Comparison of ENCODE assay signal across 8 cellular contexts in the genomic region with DNA sequence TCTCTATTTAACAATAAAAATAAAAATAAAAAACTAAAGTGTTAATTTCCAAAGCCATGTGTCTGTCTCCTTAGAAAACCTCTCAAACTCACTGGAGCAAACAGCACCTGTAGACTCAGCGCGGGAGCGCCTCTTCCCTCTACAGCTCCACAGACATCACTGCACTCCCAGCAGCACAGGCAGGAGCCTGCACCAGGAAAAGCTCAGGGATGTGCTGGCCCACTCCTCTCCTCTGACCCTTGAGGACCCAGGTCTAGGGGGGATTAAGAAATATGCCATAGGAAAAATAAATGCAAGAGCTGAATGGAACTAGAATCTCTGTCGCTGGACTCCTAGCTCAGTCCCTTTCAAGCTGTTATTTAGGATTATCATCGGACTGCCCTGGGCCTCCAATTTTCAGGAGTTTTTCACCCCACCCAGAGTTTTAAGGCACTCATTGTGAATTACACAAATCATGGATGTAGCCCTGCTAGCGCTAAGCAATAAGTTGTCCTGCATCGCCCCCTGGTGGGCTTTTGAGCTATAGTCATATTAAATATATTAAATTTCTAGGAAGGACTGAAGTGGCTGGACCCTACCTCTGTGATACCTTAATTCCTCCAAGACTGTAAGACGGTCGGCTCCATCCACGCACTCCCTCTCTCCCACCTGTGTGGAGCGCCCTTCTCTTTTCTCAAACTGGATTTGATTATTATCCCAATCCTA.
DNase-seq lines count a peak whose midpoint lies in the region; ATAC-seq and TF ChIP-seq lines count a peak whose summit lies in the region.

No MANE protein-coding gene starts in this region.

- no peak overlapping the region for H2BK12ac ChIP-seq in neuronal stem cell (ENCODE audit: low read length)

- no peak overlapping the region for H4K91ac ChIP-seq in neuronal stem cell (ENCODE audit: low read depth, low read length, poor library complexity)

- H3K4me2 ChIP-seq in OCI-LY7 (ENCODE audit: low read length) = no peak overlapping the region
- H3K4me2 ChIP-seq in neuronal stem cell (ENCODE audit: insufficient read depth, low read length, poor library complexity, severe bottlenecking) = no peak overlapping the region

- H3K9me3 ChIP-seq in OCI-LY7 (ENCODE audit: low read length) (no peaks in the 10 kb centered on the region), neuronal stem cell (replicated peaks in 1 of 2; ENCODE audit: control insufficient read depth in 2 of 2, insufficient read depth in 1 of 2, low read depth in 1 of 2, low read length in 2 of 2) (no peaks in the 10 kb centered on the region), tibial artery (no peaks in the 10 kb centered on the region)

- POLR2A ChIA-PET in OCI-LY7 (lab: Charles Lee) = no interaction called here

- peak; percentile 84 for TF ChIP-seq CTCF in OCI-LY7 (conservative IDR thresholded peaks at IDR 0.05; ENCODE audit: low read length)
- TF ChIP-seq CTCF in tibial artery (IDR thresholded peaks at IDR 0.05) = peak; percentile 45 to 56

- no peaks in the 10 kb centered on the region for H3K79me1 ChIP-seq in neuronal stem cell (ENCODE audit: low read depth, low read length)

- H3K9ac ChIP-seq in neuronal stem cell (ENCODE audit: low read depth, low read length, poor library complexity) = no peak overlapping the region

- H3K27me3 Mint-ChIP-seq in activated T-cell treated with anti-CD3 and anti-CD28 coated beads, Interleukin-2, amount 50 U/mL, for 24 hours = peaks cover 2% of the 10 kb centered on the region

- no peak overlapping the region for H3K27ac ChIP-seq in OCI-LY7 (ENCODE audit: low read depth, low read length, poor library complexity, severe bottlenecking)
- H3K27ac ChIP-seq in neuronal stem cell (replicated peaks; ENCODE audit: low read length) = no peak overlapping the region
- H3K27ac ChIP-seq in tibial artery = no peak overlapping the region

- WGBS in neuronal stem cell (ENCODE audit: extremely low coverage in 2 of 2, insufficient read length in 2 of 2, insufficient replicate concordance in 1 of 2), 2 donors = no CpG with 5 or more reads among the region's 11 CpGs

- H3K27ac Mint-ChIP-seq in activated T-cell treated with anti-CD3 and anti-CD28 coated beads, Interleukin-2, amount 50 U/mL, for 24 hours = no peak overlapping the region

- no peak overlapping the region for H3K14ac ChIP-seq in neuronal stem cell (ENCODE audit: low read length)

- H3K9me3 Mint-ChIP-seq in activated T-cell treated with anti-CD3 and anti-CD28 coated beads, Interleukin-2, amount 50 U/mL, for 24 hours = no peaks in the 10 kb centered on the region

- H3K4me1 ChIP-seq in OCI-LY7 (ENCODE audit: insufficient read depth, low read length, poor library complexity, severe bottlenecking) = no peaks in the 10 kb centered on the region
- H3K4me1 ChIP-seq in neuronal stem cell (ENCODE audit: control insufficient read depth in 2 of 2, insufficient read depth in 1 of 2, low read depth in 1 of 2, low read length in 2 of 2) = peaks cover 0 to 10% of the 10 kb centered on the region in 2 donors
- H3K4me1 ChIP-seq in tibial artery = no peaks in the 10 kb centered on the region

- no peak overlapping the region for H3K4me3 Mint-ChIP-seq in activated T-cell treated with anti-CD3 and anti-CD28 coated beads, Interleukin-2, amount 50 U/mL, for 24 hours

- peak overlapping the region; percentile 58 for H3K18ac ChIP-seq in neuronal stem cell (ENCODE audit: low read length)

- peaks cover 0 to 10% (median 0%) of the 10 kb centered on the region in 3 experiments for H3K27me3 ChIP-seq in neuronal stem cell (ENCODE audit: control insufficient read depth in 3 of 3, insufficient read depth in 3 of 3, low read depth in 1 of 3, low read length in 3 of 3)
- H3K27me3 ChIP-seq in tibial artery = no peaks in the 10 kb centered on the region

- intact Hi-C loops in OCI-LY7 (cut with micrococcal nuclease; ENCODE audit: unreplicated experiment) (loop anchor here (1.0 to 5.0 kb wide), 3 partner anchors 142 to 552 kb away; no protein-coding TSS in a partner anchor), tibial artery (cut with DNase I; ENCODE audit: low total_unique reads) (no loop called here)

- no peaks in the 10 kb centered on the region for H3K79me2 ChIP-seq in OCI-LY7 (ENCODE audit: insufficient read depth, low read depth, low read length)

- H2AFZ ChIP-seq in OCI-LY7 (ENCODE audit: low read length) (no peak overlapping the region), neuronal stem cell (ENCODE audit: low read length) (no peak overlapping the region)

- no peak overlapping the region for H3K4me3 ChIP-seq in OCI-LY7 (ENCODE audit: low read depth, low read length, poor library complexity, severe bottlenecking)
- no peak overlapping the region for H3K4me3 ChIP-seq in neuronal stem cell (ENCODE audit: low read length in 2 of 2)
- H3K4me3 ChIP-seq in tibial artery = no peak overlapping the region

- H4K20me1 ChIP-seq in OCI-LY7 (ENCODE audit: insufficient read depth, low read length) = no peaks in the 10 kb centered on the region

- no TSS peak for BruUV-seq in OCI-LY7 (replicated peaks; lab: Mats Ljungman, UMichigan)

- H4K8ac ChIP-seq in neuronal stem cell (ENCODE audit: low read depth, low read length) = no peak overlapping the region

- H3K23ac ChIP-seq in neuronal stem cell (ENCODE audit: low read depth, low read length, poor library complexity) = no peak overlapping the region

- no peak overlapping the region for H2BK5ac ChIP-seq in neuronal stem cell (ENCODE audit: low read length)

- no peak overlapping the region for H2BK15ac ChIP-seq in neuronal stem cell (ENCODE audit: low read length)

- H2BK120ac ChIP-seq in neuronal stem cell (ENCODE audit: low read depth, low read length) = no peak overlapping the region

- no peaks in the 10 kb centered on the region for H3K4me1 Mint-ChIP-seq in activated T-cell treated with anti-CD3 and anti-CD28 coated beads, Interleukin-2, amount 50 U/mL, for 24 hours (ENCODE audit: low read depth)

- no peaks in the 10 kb centered on the region for H3K36me3 ChIP-seq in OCI-LY7 (ENCODE audit: insufficient read depth, low read length)
- H3K36me3 ChIP-seq in neuronal stem cell (replicated peaks in 1 of 2; ENCODE audit: control insufficient read depth in 2 of 2, insufficient read depth in 2 of 2, low read length in 2 of 2) = no peaks in the 10 kb centered on the region
- H3K36me3 ChIP-seq in tibial artery = no peaks in the 10 kb centered on the region

- no peaks in the 10 kb centered on the region for H3K36me3 Mint-ChIP-seq in activated T-cell treated with anti-CD3 and anti-CD28 coated beads, Interleukin-2, amount 50 U/mL, for 24 hours (ENCODE audit: low read depth)

- H3K9me2 ChIP-seq in OCI-LY7 (ENCODE audit: insufficient read depth, low read length) = no peaks in the 10 kb centered on the region

- no peak overlapping the region for H2AK5ac ChIP-seq in neuronal stem cell (ENCODE audit: low read depth, low read length)

- no peak overlapping the region for H3K4ac ChIP-seq in neuronal stem cell (ENCODE audit: low read length)

- CTCF ChIA-PET in OCI-LY7 (lab: Charles Lee; ENCODE audit: unreplicated experiment) = no interaction called here

- no peak for ATAC-seq in HG03159 (IDR thresholded peaks at IDR 0.05; ENCODE audit: unreplicated experiment)

- DNase-seq in DMS 273 (lab: John Stamatoyannopoulos, UW; ENCODE audit: unreplicated experiment) (peak; percentile 85), HUDEP-2 (lab: John Stamatoyannopoulos, UW; ENCODE audit: unreplicated experiment in 76 of 76) (peak in 55 of 76 experiments; percentile 10 to 65 (median 34)), OCI-LY7 (ENCODE audit: low spot score) (peak; percentile 82), fibroblast of peridontal ligament (ENCODE audit: extremely low read depth) (peak; percentile 75), neuronal stem cell (ENCODE audit: low spot score) (peak; percentile 77), tibial artery (peak in 1 of 2 donors; percentile 58)
- peak; percentile 57 for DNase-seq in activated T-cell treated with anti-CD3 and anti-CD28 coated beads, Interleukin-2, amount 50 U/mL, for 24 hours
